In genomic region chr19:51931921-51932320, GRCh38 we compare ENCODE assay signal across 1 cellular context.
A peak's percentile ranks its signal among the peaks of the same experiment; 100 is the strongest.
TF ChIP-seq lines count a peak whose summit lies in the region.

No MANE protein-coding gene starts in this region.

TF ChIP-seq in HepG2, 621 proteins besides CTCF, POLR2A, EP300 and RAD21:
- TF ChIP-seq ZKSCAN5 (CRISPR knock-in tag; IDR thresholded peaks at IDR 0.05) = no peak
- peak; percentile 13; the same call in 1 of the 2 replicates for TF ChIP-seq STAG1 (CRISPR knock-in tag; IDR thresholded peaks at IDR 0.05)
- no peak for TF ChIP-seq ZSCAN9 (CRISPR knock-in tag; IDR thresholded peaks at IDR 0.05; ENCODE audit: borderline replicate concordance)
- TF ChIP-seq ZNF772 (CRISPR knock-in tag; IDR thresholded peaks at IDR 0.05) = no peak
- no peak for TF ChIP-seq ZNF329 (CRISPR knock-in tag; IDR thresholded peaks at IDR 0.05; ENCODE audit: low read depth)
- TF ChIP-seq SMAD3 (CRISPR knock-in tag; IDR thresholded peaks at IDR 0.05) = no peak
- no peak for TF ChIP-seq SIX4 (CRISPR knock-in tag; IDR thresholded peaks at IDR 0.05)
- TF ChIP-seq MBD4 (IDR thresholded peaks at IDR 0.05; ENCODE audit: borderline replicate concordance, low read length) = no peak
- TF ChIP-seq ZZZ3 (CRISPR knock-in tag; IDR thresholded peaks at IDR 0.05; ENCODE audit: borderline replicate concordance) = no peak
TF ChIP-seq in HepG2: peak in this region for 1.
